Comparison of ENCODE assay signal across 8 cellular contexts in the genomic region with DNA sequence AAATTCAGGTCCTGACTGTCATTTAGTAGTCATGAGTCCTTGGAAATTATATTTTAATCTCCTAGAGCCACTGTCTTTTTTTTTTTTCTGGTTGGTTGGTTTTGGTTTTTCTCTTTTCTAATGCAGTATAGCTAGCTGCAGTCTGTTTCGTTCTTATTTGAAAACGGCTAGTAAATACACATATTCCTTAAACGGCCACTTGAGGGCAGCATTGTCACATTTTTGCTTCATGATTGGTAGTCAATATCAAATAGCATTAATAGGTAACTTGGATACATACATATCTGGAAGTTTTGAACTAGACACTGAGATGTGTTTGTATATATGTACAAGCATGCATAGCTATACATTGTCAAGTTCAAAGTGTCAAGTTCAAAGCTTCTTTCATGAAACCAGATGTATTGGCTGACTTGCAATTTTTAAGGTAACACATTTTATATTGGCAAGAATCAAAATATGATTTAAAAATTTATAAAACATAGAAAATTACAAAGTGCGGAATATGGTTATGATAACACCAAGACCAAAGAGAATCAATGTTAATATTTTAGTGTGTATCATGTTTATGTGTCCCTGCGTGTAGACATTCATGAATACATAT. TPM values are rescaled to one million over a fixed set of nuclear protein-coding genes. Genes with fewer than 3 reads are reported as not detected.
DNase-seq lines count a peak whose midpoint lies in the region; ATAC-seq, FAIRE-seq and TF ChIP-seq lines count a peak whose summit lies in the region.

No MANE protein-coding gene starts in this region.

- peak; percentile 98 for FAIRE-seq in A549 (lab: Jason Lieb, UNC)

- no peak overlapping the region for H3K27ac Mint-ChIP-seq in naive B cell

- H3K27me3 ChIP-seq in upper lobe of left lung, result no peaks in the 10 kb centered on the region

- H3K4me3 Mint-ChIP-seq in naive B cell, result no peak overlapping the region

- H3K27ac ChIP-seq in A549 (no peak overlapping the region), upper lobe of left lung (no peak overlapping the region)

- no peaks in the 10 kb centered on the region for H3K36me3 ChIP-seq in upper lobe of left lung

- ATAC-seq in A549, result peak in 1 of 2 experiments; percentile 35; a peak in 2 of 6 replicates
- ATAC-seq in naive B cell (ENCODE audit: low read depth in 2 of 2), result no peak
- ATAC-seq in upper lobe of left lung (ENCODE audit: low FRiP score in 2 of 2), result peak in 1 of 2 donors; percentile 53
- no peak for ATAC-seq in HG03159 (IDR thresholded peaks at IDR 0.05; ENCODE audit: unreplicated experiment)

- TF ChIP-seq CTCF in A549 (IDR thresholded peaks at IDR 0.05) (peak; percentile 91), GM12864 (IDR thresholded peaks at IDR 0.05; ENCODE audit: low read depth, low read length, missing control alignments) (peak; percentile 44), upper lobe of left lung (IDR thresholded peaks at IDR 0.05) (peak in 5 of 6 experiments; percentile 50 to 75 (median 67))

- peaks cover 9 to 19% (median 12%) of the 10 kb centered on the region in 3 donors for H3K27me3 Mint-ChIP-seq in naive B cell

- DNase-seq in A549 (ENCODE audit: low read depth in 1 of 2, low spot score in 1 of 2) (peak; percentile 48 to 82), GM12864 (ENCODE audit: low read depth) (peak; percentile 27), NCI-H1417 (lab: John Stamatoyannopoulos, UW) (peak; percentile 45 to 92 (median 60)), T1000 (lab: John Stamatoyannopoulos, UW) (peak; percentile 19), naive B cell (peak; percentile 19), upper lobe of left lung (no peak)
- DNase-seq in effector CD4-positive, alpha-beta T cell, result peak; percentile 21

- H3K4me1 Mint-ChIP-seq in naive B cell, result peaks cover 0 to 4% (median 0%) of the 10 kb centered on the region in 3 donors

- CTCF ChIA-PET in A549 (lab: Yijun Ruan, JAX), result interaction anchor here (0.9 to 3.5 kb wide), 24 partner anchors 9 to 1348 kb away, joined by 3 to 30 read pairs (median 4); partner anchors contain the start of gene GABRG3

- no peaks in the 10 kb centered on the region for H3K9me3 ChIP-seq in A549
- H3K9me3 ChIP-seq in upper lobe of left lung, result no peaks in the 10 kb centered on the region

- H3K4me1 ChIP-seq in A549, result peaks cover 20% of the 10 kb centered on the region
- H3K4me1 ChIP-seq in upper lobe of left lung, result peaks cover 4 to 16% (median 12%) of the 10 kb centered on the region in 4 donors

- POLR2A ChIA-PET in A549 (lab: Yijun Ruan, JAX), result interaction anchor here (0.7 to 1.1 kb wide), 2 partner anchors 9 to 1180 kb away, joined by 3 to 4 read pairs; no protein-coding TSS in a partner anchor

- H3K4me2 ChIP-seq in A549, result peak overlapping the region; percentile 54

- peaks cover 0 to 8% (median 0%) of the 10 kb centered on the region in 7 donors for H3K9me3 Mint-ChIP-seq in naive B cell

- peaks cover 0 to under 1% of the 10 kb centered on the region in 2 donors for H3K36me3 Mint-ChIP-seq in naive B cell

- TF ChIP-seq POLR2A in A549 (IDR thresholded peaks at IDR 0.05; ENCODE audit: low read length) (no peak), upper lobe of left lung (IDR thresholded peaks at IDR 0.05) (no peak)

- 29% methylated on average over 5 of the region's 5 CpGs for WGBS in A549 (ENCODE audit: missing lambda C conversion rate)
- 20 to 23% methylated on average over 5 of the region's 5 CpGs for WGBS in upper lobe of left lung, 2 donors

- no peak for TF ChIP-seq EP300 in A549 (IDR thresholded peaks at IDR 0.05)
- TF ChIP-seq EP300 in upper lobe of left lung (IDR thresholded peaks at IDR 0.05), result no peak

- TF ChIP-seq RAD21 in A549 (conservative IDR thresholded peaks at IDR 0.05 in 1 of 2, IDR thresholded peaks at IDR 0.05 in 1 of 2), result peak; percentile 80 to 84

- H3K4me3 ChIP-seq in A549, result no peak overlapping the region
- no peak overlapping the region for H3K4me3 ChIP-seq in GM12864 (ENCODE audit: low read depth, low read length)
- no peak overlapping the region for H3K4me3 ChIP-seq in upper lobe of left lung

TF ChIP-seq in A549, 52 proteins besides CTCF, POLR2A, EP300 and RAD21:
- TF ChIP-seq MAFK (IDR thresholded peaks at IDR 0.05; ENCODE audit: partially characterized antibody) (peak; percentile 61), SMC3 (IDR thresholded peaks at IDR 0.05) (peak; percentile 56; the same call in 2 of the 3 replicates), NFE2L2 (conservative IDR thresholded peaks at IDR 0.05; ENCODE audit: low read length) (no peak), EHF (CRISPR knock-in tag; IDR thresholded peaks at IDR 0.05) (no peak)

RNA-seq across cellular contexts. Expression of gene GABRA5, which starts 22.5 kb away (rescaled TPM):
- 74.5 and 91.7 TPM in 2 replicates for polyA plus RNA-seq in A549 (2011; rRNA removed)
- 113 and 126 TPM in 2 replicates for polyA plus RNA-seq in A549 (2012; cell fraction: cytosol; rRNA removed)
- polyA plus RNA-seq in A549 (2012; cell fraction: nucleus; rRNA removed), result 119 and 123 TPM in 2 replicates
- polyA plus RNA-seq in A549 (2017; fragmentation: RNase III; extraction: RNeasy Plus Mini Kit Qiagen cat#74134 plus additional on column Dnase treatment), result 79.8 to 89.1 TPM (median 82.0 TPM) in 3 replicates
- 148 and 160 TPM in 2 replicates for polyA minus RNA-seq in A549 (2011; rRNA and poly(A)+ RNA removed)
- polyA plus RNA-seq in naive B cell (ENCODE audit: low read depth in 6 of 6), result not detected
- total RNA-seq in upper lobe of left lung, result under 1 TPM in 1 of 6 donors, not detected in 5; 0.30 TPM

Comparison
In these comparisons a context has a peak if more than half of its experiments do, and no peak if none do; other contexts are left out.
1. DNase-seq: peak in A549 (2 of 2), GM12864 (single experiment), NCI-H1417 (3 of 3), T1000 (single experiment), effector CD4-positive, alpha-beta T cell (single experiment) and naive B cell (single experiment); none in upper lobe of left lung (0 of 2).
2. RNA of gene GABRA5, which starts 22.5 kb away (polyA plus RNA-seq): 74.5 to 126 TPM in A549; not detected in naive B cell; every median in the first group is over 10 times any median in the second.
3. Peak in every context shown above with its lines, with median percentiles within 50 percentile points of each other: CTCF ChIP-seq.